19 cellular contexts compared by ENCODE assay signal in the genomic region with DNA sequence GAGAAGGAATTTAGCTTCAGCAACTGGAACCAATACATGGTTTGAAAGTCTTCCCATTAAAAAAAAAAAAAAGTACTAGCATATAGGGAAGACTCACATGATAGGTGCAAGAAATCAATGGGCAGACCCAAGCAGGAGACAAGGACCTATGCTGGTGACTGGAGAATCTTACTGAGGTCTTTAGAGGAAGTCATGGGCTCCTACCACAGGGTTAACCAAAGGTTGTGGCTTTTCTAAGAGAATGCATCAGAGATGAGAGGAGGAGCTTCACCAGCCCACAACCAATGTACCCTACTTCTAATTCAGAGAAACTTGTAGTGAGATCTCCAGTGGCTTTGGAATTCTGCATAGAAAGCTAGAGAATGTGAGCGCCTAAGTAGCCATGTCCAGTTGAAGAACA.
DNase-seq lines count a peak whose midpoint lies in the region; ATAC-seq and TF ChIP-seq lines count a peak whose summit lies in the region.
"Had no signal": no experiment of that assay in that cellular context is flagged by ENCODE, and none has a peak within 500 bp of the region (broad histone marks: within the 10 kb centered on the region; RNA-seq: fewer than 3 reads in every experiment).

No MANE protein-coding gene starts in this region.

- DNase-seq in gastrocnemius medialis, result no peak
- no peak for DNase-seq in stomach
- DNase-seq in WTC11 (ENCODE audit: low spot score), result no peak
- no peak for DNase-seq in GM19240 (ENCODE audit: insufficient read length, low spot score)
- DNase-seq: ACHN; anterior cingulate cortex; CD4-positive, alpha-beta memory T cell; naive B cell; NCI-H2081; NCI-H526 treated with DMSO at 0.1 percent for 48 hours; PC-9; upper lobe of right lung had no signal

- H3K27me3 Mint-ChIP-seq in WTC11 (ENCODE audit: low read depth), result no peaks in the 10 kb centered on the region
- H3K27me3 Mint-ChIP-seq: CD4-positive, alpha-beta memory T cell; naive B cell had no signal

- no peaks in the 10 kb centered on the region for H3K36me3 ChIP-seq in BLaER1 treated with 17β-estradiol and CSF1 and Interleukin-3, amounts not matched to agents 10 nM and 100 nM
- H3K36me3 ChIP-seq in gastrocnemius medialis (no peaks in the 10 kb centered on the region), stomach (no peaks in the 10 kb centered on the region)
- H3K36me3 ChIP-seq: upper lobe of right lung had no signal

- H3K36me3 Mint-ChIP-seq in WTC11, result no peaks in the 10 kb centered on the region
- H3K36me3 Mint-ChIP-seq: CD4-positive, alpha-beta memory T cell; naive B cell had no signal

- in situ Hi-C loops in gastrocnemius medialis (cut with MboI; ENCODE audit: low sequenced_read_pairs in 4 of 4), result no loop called here

- H3K27ac Mint-ChIP-seq in WTC11, result no peak overlapping the region
- H3K27ac Mint-ChIP-seq: activated T-helper 2 cell treated with anti-CD3 and anti-CD28 coated beads, Interferon-gamma antibody, Interleukin-2, Interleukin-4, amounts not matched to agents 10 μg/mL and 5 μg/mL and 100 μg/mL, durations not matched to agents 14 hours and 24 hours and 36 hours; CD4-positive, alpha-beta memory T cell had no signal

- no peak overlapping the region for H3K9ac ChIP-seq in BLaER1 treated with 17β-estradiol and CSF1 and Interleukin-3, amounts not matched to agents 10 nM and 100 nM

- peaks cover 0 to 17% (median 5%) of the 10 kb centered on the region in 10 experiments; a peak in 11 of 20 replicates for H3K4me1 ChIP-seq in BLaER1 treated with 17β-estradiol and CSF1 and Interleukin-3, amounts not matched to agents 10 nM and 100 nM
- H3K4me1 ChIP-seq in gastrocnemius medialis (no peaks in the 10 kb centered on the region), stomach (no peaks in the 10 kb centered on the region)
- H3K4me1 ChIP-seq: upper lobe of right lung had no signal

- no peaks in the 10 kb centered on the region for H4K20me1 ChIP-seq in BLaER1 treated with 17β-estradiol and CSF1 and Interleukin-3, amounts not matched to agents 10 nM and 100 nM

- no peak for TF ChIP-seq CTCF in gastrocnemius medialis (IDR thresholded peaks at IDR 0.05 in 4 of 5, conservative IDR thresholded peaks at IDR 0.05 in 1 of 5)
- no peak for TF ChIP-seq CTCF in stomach (IDR thresholded peaks at IDR 0.05)
- no peak for TF ChIP-seq CTCF in WTC11 (IDR thresholded peaks at IDR 0.05)

- CTCF ChIA-PET in WTC11 (lab: Charles Lee), result no interaction called here

- no peak for TF ChIP-seq POLR2A in gastrocnemius medialis (IDR thresholded peaks at IDR 0.05)
- no peak for TF ChIP-seq POLR2A in stomach (IDR thresholded peaks at IDR 0.05)

- TF ChIP-seq EP300 in stomach (IDR thresholded peaks at IDR 0.05), result no peak

- POLR2A ChIA-PET in WTC11 (lab: Charles Lee), result no interaction called here

- no peak overlapping the region for H3K4me3 ChIP-seq in BLaER1 treated with 17β-estradiol and CSF1 and Interleukin-3, amounts not matched to agents 10 nM and 100 nM
- no peak overlapping the region for H3K4me3 ChIP-seq in gastrocnemius medialis
- no peak overlapping the region for H3K4me3 ChIP-seq in stomach
- H3K4me3 ChIP-seq: lung, PC-9, skin epidermis, upper lobe of right lung had no signal

- H3K27ac ChIP-seq in BLaER1 treated with 17β-estradiol and CSF1 and Interleukin-3, amounts not matched to agents 10 nM and 100 nM, result no peak overlapping the region
- no peak overlapping the region for H3K27ac ChIP-seq in gastrocnemius medialis
- H3K27ac ChIP-seq in stomach, result no peak overlapping the region
- H3K27ac ChIP-seq: PC-9, skin epidermis, upper lobe of right lung had no signal

- peaks cover 16% of the 10 kb centered on the region for H3K4me1 Mint-ChIP-seq in WTC11
- H3K4me1 Mint-ChIP-seq: CD4-positive, alpha-beta memory T cell; naive B cell had no signal

- WGBS in stomach, 5 donors, result 93 to 97% (median 95%) methylated on average over 1 of the region's 1 CpG

- no peak overlapping the region for H3K4me3 Mint-ChIP-seq in WTC11
- H3K4me3 Mint-ChIP-seq: CD4-positive, alpha-beta memory T cell; naive B cell had no signal

- H3K27me3 ChIP-seq in BLaER1 treated with 17β-estradiol and CSF1 and Interleukin-3, amounts not matched to agents 10 nM and 100 nM, result no peaks in the 10 kb centered on the region
- no peaks in the 10 kb centered on the region for H3K27me3 ChIP-seq in gastrocnemius medialis
- no peaks in the 10 kb centered on the region for H3K27me3 ChIP-seq in stomach
- H3K27me3 ChIP-seq: upper lobe of right lung had no signal

- H3K9me3 Mint-ChIP-seq in WTC11, result no peaks in the 10 kb centered on the region
- H3K9me3 Mint-ChIP-seq: activated T-helper 2 cell treated with anti-CD3 and anti-CD28 coated beads, Interferon-gamma antibody, Interleukin-2, Interleukin-4, amounts not matched to agents 10 μg/mL and 5 μg/mL and 100 μg/mL, durations not matched to agents 14 hours and 24 hours and 36 hours had no signal

- peak overlapping the region in 7 of 11 experiments; percentile 3 to 29 (median 18); a peak in 7 of 22 replicates for H3K4me2 ChIP-seq in BLaER1 treated with 17β-estradiol and CSF1 and Interleukin-3, amounts not matched to agents 10 nM and 100 nM
- H3K4me2 ChIP-seq: PC-9 had no signal

- intact Hi-C loops in gastrocnemius medialis (cut with DNase I; ENCODE audit: low total_unique reads) (no loop called here), stomach (cut with DNase I; ENCODE audit: low total_unique reads) (no loop called here)

- ATAC-seq in GM18909 (IDR thresholded peaks at IDR 0.05; ENCODE audit: poor library complexity, unreplicated experiment) (peak; percentile 90), HG02623 (IDR thresholded peaks at IDR 0.05; ENCODE audit: unreplicated experiment) (peak; percentile 65), HG03460 (IDR thresholded peaks at IDR 0.05; ENCODE audit: unreplicated experiment) (peak; percentile 89), gastrocnemius medialis (no peak), WTC11 (no peak)
- ATAC-seq: upper lobe of right lung had no signal

- H3K9me3 ChIP-seq in BLaER1 treated with 17β-estradiol and CSF1 and Interleukin-3, amounts not matched to agents 10 nM and 100 nM (replicated peaks in 1 of 11), result no peaks in the 10 kb centered on the region
- H3K9me3 ChIP-seq in gastrocnemius medialis (no peaks in the 10 kb centered on the region), stomach (no peaks in the 10 kb centered on the region)
- H3K9me3 ChIP-seq: upper lobe of right lung had no signal

TF ChIP-seq in WTC11, 78 proteins besides CTCF, POLR2A, EP300 and RAD21:
- TF ChIP-seq SP1 (CRISPR knock-in tag; conservative IDR thresholded peaks at IDR 0.05), result no peak
- no peak for TF ChIP-seq PRRX2 (CRISPR knock-in tag; IDR thresholded peaks at IDR 0.05)
- TF ChIP-seq ZNF532 (CRISPR knock-in tag; IDR thresholded peaks at IDR 0.05; ENCODE audit: borderline replicate concordance), result no peak
- TF ChIP-seq CBFB (CRISPR knock-in tag; IDR thresholded peaks at IDR 0.05; ENCODE audit: low read depth), result no peak
- TF ChIP-seq EMX1 (CRISPR knock-in tag; IDR thresholded peaks at IDR 0.05), result no peak
- no peak for TF ChIP-seq USF2 (CRISPR knock-in tag; IDR thresholded peaks at IDR 0.05)

Comparison
In these comparisons a context has a peak if more than half of its experiments do, and no peak if none do; other contexts are left out.
1. ATAC-seq: peak in GM18909 (single experiment), HG02623 (single experiment) and HG03460 (single experiment); none in gastrocnemius medialis (0 of 2) and WTC11 (single experiment).